Comparison of ENCODE assay signal across 8 cellular contexts in the genomic region with DNA sequence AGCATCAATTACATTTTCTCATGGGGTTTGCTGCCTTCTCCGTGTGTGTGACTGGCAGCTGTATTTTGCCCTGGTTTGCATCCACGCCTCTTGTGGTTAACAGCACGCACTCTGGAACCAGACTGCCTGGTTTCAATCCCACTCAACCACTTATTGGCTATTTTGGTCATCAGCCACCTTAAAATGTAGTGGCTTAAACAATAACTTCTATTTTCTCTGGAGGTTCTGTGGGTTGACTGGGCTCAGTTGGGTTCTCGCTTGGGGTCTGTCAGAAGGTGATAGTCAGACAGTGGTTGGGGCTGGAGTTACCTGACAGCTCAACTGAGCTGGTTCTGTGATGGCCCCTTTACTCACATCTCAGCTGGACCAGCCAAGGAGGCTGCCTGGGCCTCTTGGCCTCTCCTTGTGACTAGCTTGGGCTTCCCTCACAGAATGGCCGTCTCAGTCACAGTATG. TPM values are rescaled to one million over a fixed set of nuclear protein-coding genes. Genes with fewer than 3 reads are reported as not detected.
DNase-seq lines count a peak whose midpoint lies in the region; ATAC-seq and TF ChIP-seq lines count a peak whose summit lies in the region.
"Had no signal": no experiment of that assay in that cellular context is flagged by ENCODE, and none has a peak within 500 bp of the region (broad histone marks: within the 10 kb centered on the region; RNA-seq: fewer than 3 reads in every experiment).

No MANE protein-coding gene starts in this region.

- no peaks in the 10 kb centered on the region for H4K20me1 ChIP-seq in Karpas-422 (ENCODE audit: insufficient read depth, low read depth, low read length)

- H3K4me2 ChIP-seq in Karpas-422 (ENCODE audit: low read depth, low read length, poor library complexity, severe bottlenecking) = peak overlapping the region; percentile 57

- H2AFZ ChIP-seq in Karpas-422 (ENCODE audit: low read length) = no peak overlapping the region

- peak; percentile 11 for TF ChIP-seq POLR2A in GM19193 (IDR thresholded peaks at IDR 0.05; ENCODE audit: extremely low read depth, insufficient read depth, insufficient read length)

- H3K9ac ChIP-seq in Karpas-422 (ENCODE audit: low read length) = peak overlapping the region; percentile 8; the same call in 1 of the 2 replicates

- peak; percentile 67 for DNase-seq in Karpas-422
- peak; percentile 3 for DNase-seq in central memory CD4-positive, alpha-beta T cell
- peak; percentile 18 to 27 for DNase-seq in stimulated activated CD4-positive, alpha-beta T cell treated with anti-CD3 and anti-CD28 coated beads, Interleukin-4, amount 100 ng/mL, for 48 hours (ENCODE audit: low read depth in 2 of 2)
- DNase-seq in NCI-H128 (lab: John Stamatoyannopoulos, UW; ENCODE audit: unreplicated experiment) = no peak
- DNase-seq: NCI-H524 had no signal

- peaks cover 39% of the 10 kb centered on the region for H3K79me2 ChIP-seq in Karpas-422 (ENCODE audit: low read length)

- H3K4me1 ChIP-seq in Karpas-422 (ENCODE audit: low read length) = peaks cover 26% of the 10 kb centered on the region

- H3K27me3 ChIP-seq in Karpas-422 (ENCODE audit: low read length) = no peaks in the 10 kb centered on the region

- H3K27ac ChIP-seq in Karpas-422 (ENCODE audit: low read length) = peak overlapping the region; percentile 82

- H3K4me3 ChIP-seq in Karpas-422 (ENCODE audit: low read length) = peak overlapping the region; percentile 31; the same call in 1 of the 2 replicates

- H3K36me3 ChIP-seq in Karpas-422 (ENCODE audit: insufficient read depth, low read length) = peaks cover 3% of the 10 kb centered on the region; the same call in 1 of the 2 replicates

- H3K9me3 ChIP-seq in Karpas-422 (ENCODE audit: low read length) = no peaks in the 10 kb centered on the region

- ATAC-seq in HG02763 (IDR thresholded peaks at IDR 0.05; ENCODE audit: unreplicated experiment) (no peak), GM18867 (IDR thresholded peaks at IDR 0.05; ENCODE audit: unreplicated experiment) (no peak)

- no peaks in the 10 kb centered on the region for H3K9me2 ChIP-seq in Karpas-422 (replicated peaks; ENCODE audit: insufficient read depth, low read length)

RNA-seq across cellular contexts. Expression of a gene that starts 36.8 kb away (rescaled TPM):
- total RNA-seq in Karpas-422 (2014; rRNA removed; shearing (Covaris generic); ENCODE audit: low replicate concordance) = 19.9 and 20.4 TPM in 2 replicates

RNA-seq across cellular contexts. Expression of a gene that starts 41.7 kb away (rescaled TPM):
- total RNA-seq in Karpas-422 (2014; rRNA removed; shearing (Covaris generic); ENCODE audit: low replicate concordance) = 0.11 and 0.22 TPM in 2 replicates
